In genomic region chr11:119491753-119492455, GRCh38 we compare ENCODE assay signal across 8 cellular contexts.
DNase-seq lines count a peak whose midpoint lies in the region; ATAC-seq and TF ChIP-seq lines count a peak whose summit lies in the region.

No MANE protein-coding gene starts in this region.

- H2BK120ac ChIP-seq in mesendoderm (ENCODE audit: low read depth, low read length): no peak overlapping the region

- CTCF ChIA-PET in activated CD4-positive, alpha-beta memory T cell treated with anti-CD3 and anti-CD28 coated beads, Interleukin-2, amount 10 ng/mL, durations not matched to agents 7 days and 5 days (lab: Charles Lee): interaction anchor here (0.7 kb wide), 1 partner anchor 165 kb away, joined by 3 read pairs; no protein-coding TSS in a partner anchor

- no peak overlapping the region for H3K4me3 Mint-ChIP-seq in activated CD4-positive, alpha-beta memory T cell treated with anti-CD3 and anti-CD28 coated beads, Interleukin-2, amount 10 ng/mL, durations not matched to agents 7 days and 5 days
- H3K4me3 Mint-ChIP-seq in T-helper 17 cell: no peak overlapping the region

- H3K36me3 ChIP-seq in mesendoderm (ENCODE audit: control insufficient read depth, insufficient read depth, low read length): no peaks in the 10 kb centered on the region

- H3K9me3 Mint-ChIP-seq in activated CD4-positive, alpha-beta memory T cell treated with anti-CD3 and anti-CD28 coated beads, Interleukin-2, amount 10 ng/mL, durations not matched to agents 7 days and 5 days: no peaks in the 10 kb centered on the region

- H3K27me3 ChIP-seq in mesendoderm (ENCODE audit: insufficient read depth, low read length, poor library complexity): no peaks in the 10 kb centered on the region

- H3K36me3 Mint-ChIP-seq in activated CD4-positive, alpha-beta memory T cell treated with anti-CD3 and anti-CD28 coated beads, Interleukin-2, amount 10 ng/mL, durations not matched to agents 7 days and 5 days (ENCODE audit: low read depth): no peaks in the 10 kb centered on the region
- H3K36me3 Mint-ChIP-seq in T-helper 17 cell (ENCODE audit: low read depth): peaks cover 5% of the 10 kb centered on the region

- H2AK5ac ChIP-seq in mesendoderm (ENCODE audit: low read length): no peak overlapping the region

- H3K4me2 ChIP-seq in mesendoderm (ENCODE audit: low read length): no peak overlapping the region

- peaks cover 10% of the 10 kb centered on the region for H3K27me3 Mint-ChIP-seq in activated CD4-positive, alpha-beta memory T cell treated with anti-CD3 and anti-CD28 coated beads, Interleukin-2, amount 10 ng/mL, durations not matched to agents 7 days and 5 days
- peaks cover 64% of the 10 kb centered on the region for H3K27me3 Mint-ChIP-seq in T-helper 17 cell

- no peaks in the 10 kb centered on the region for H3K4me1 Mint-ChIP-seq in activated CD4-positive, alpha-beta memory T cell treated with anti-CD3 and anti-CD28 coated beads, Interleukin-2, amount 10 ng/mL, durations not matched to agents 7 days and 5 days
- peaks cover 5% of the 10 kb centered on the region for H3K4me1 Mint-ChIP-seq in T-helper 17 cell

- no peak overlapping the region for H2BK15ac ChIP-seq in mesendoderm (replicated peaks; ENCODE audit: low read depth)

- POLR2A ChIA-PET in activated CD4-positive, alpha-beta memory T cell treated with anti-CD3 and anti-CD28 coated beads, Interleukin-2, amount 10 ng/mL, durations not matched to agents 7 days and 5 days (lab: Charles Lee): no interaction called here

- no peaks in the 10 kb centered on the region for H3K9me3 ChIP-seq in T-helper 17 cell (ENCODE audit: control insufficient read depth, low read length, poor library complexity, severe bottlenecking)

- H4K5ac ChIP-seq in mesendoderm (ENCODE audit: low read length): no peak overlapping the region

- ATAC-seq in GM19351 (IDR thresholded peaks at IDR 0.05; ENCODE audit: unreplicated experiment) (no peak), T-helper 17 cell (no peak)

- H3K4ac ChIP-seq in mesendoderm (ENCODE audit: low read depth, low read length): no peak overlapping the region

- H3K79me2 ChIP-seq in mesendoderm (ENCODE audit: control insufficient read depth, insufficient read depth, low read length): no peaks in the 10 kb centered on the region

- no peaks in the 10 kb centered on the region for H3K4me1 ChIP-seq in mesendoderm (ENCODE audit: control insufficient read depth, low read depth, low read length)

- H3K56ac ChIP-seq in mesendoderm (ENCODE audit: low read length): no peak overlapping the region

- no peak overlapping the region for H3K23ac ChIP-seq in mesendoderm (ENCODE audit: low read length)

- H3K4me3 ChIP-seq in WI38 (ENCODE audit: low read depth, low read length): no peak overlapping the region
- no peak overlapping the region for H3K4me3 ChIP-seq in mesendoderm (ENCODE audit: low read length)

- no peak overlapping the region for H2BK5ac ChIP-seq in mesendoderm (ENCODE audit: low read length)

- no peaks in the 10 kb centered on the region for H3K79me1 ChIP-seq in mesendoderm (ENCODE audit: low read length)

- no peak overlapping the region for H3K27ac ChIP-seq in mesendoderm (ENCODE audit: low read depth, low read length)

- no peak overlapping the region for H3K18ac ChIP-seq in mesendoderm (ENCODE audit: low read length)

- peak; percentile 98 for DNase-seq in DMS79 treated with DMSO at 0.1 percent for 48 hours (lab: John Stamatoyannopoulos, UW)
- peak; percentile 68 to 98 (median 93) for DNase-seq in NCI-H1417 (lab: John Stamatoyannopoulos, UW)
- DNase-seq in mesendoderm: peak; percentile 62
- DNase-seq in GM19238 (ENCODE audit: insufficient read length, low spot score): no peak
- no peak for DNase-seq in activated CD4-positive, alpha-beta memory T cell treated with anti-CD3 and anti-CD28 coated beads, Interleukin-2, amount 10 ng/mL, durations not matched to agents 7 days and 5 days
- DNase-seq in T-helper 17 cell: no peak

- H4K8ac ChIP-seq in mesendoderm (ENCODE audit: low read depth, low read length): no peak overlapping the region

- H3K27ac Mint-ChIP-seq in activated CD4-positive, alpha-beta memory T cell treated with anti-CD3 and anti-CD28 coated beads, Interleukin-2, amount 10 ng/mL, durations not matched to agents 7 days and 5 days: no peak overlapping the region
- H3K27ac Mint-ChIP-seq in T-helper 17 cell: no peak overlapping the region

- TF ChIP-seq CTCF in WI38 (IDR thresholded peaks at IDR 0.05; ENCODE audit: low read depth, low read length): peak; percentile 45

- WGBS in mesendoderm (ENCODE audit: extremely low coverage, insufficient coverage, low lambda C conversion rate): no CpG with 5 or more reads among the region's 15 CpGs

- H3K9ac ChIP-seq in mesendoderm (ENCODE audit: low read length): no peak overlapping the region

Comparison
In these comparisons a context has a peak if more than half of its experiments do, and no peak if none do; other contexts are left out.
1. DNase-seq: peak in DMS79 treated with DMSO at 0.1 percent for 48 hours (single experiment), NCI-H1417 (3 of 3) and mesendoderm (single experiment); none in GM19238 (single experiment), activated CD4-positive, alpha-beta memory T cell treated with anti-CD3 and anti-CD28 coated beads, Interleukin-2, amount 10 ng/mL, durations not matched to agents 7 days and 5 days (single experiment) and T-helper 17 cell (0 of 3).